In the genomic region with DNA sequence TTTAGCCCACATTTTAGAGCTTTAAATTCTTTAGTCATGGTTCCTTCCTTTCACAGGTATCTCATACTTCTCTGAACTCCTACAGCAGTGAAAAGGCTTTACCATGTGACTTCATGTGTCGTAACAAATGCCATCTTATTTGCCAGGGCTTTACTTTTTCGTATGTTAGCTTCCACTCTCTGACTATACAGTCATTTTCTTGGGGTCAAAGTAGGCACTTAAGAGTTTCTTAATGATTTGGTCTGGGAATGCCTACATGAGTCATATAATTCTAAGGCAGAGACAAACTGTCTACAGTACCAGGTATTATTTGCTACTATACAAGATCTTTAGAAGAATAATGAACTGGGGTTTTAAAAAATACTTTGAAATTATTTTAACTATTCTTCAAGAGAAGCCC, we compare ENCODE assay signal across 18 cellular contexts. TPM values are rescaled to one million over a fixed set of nuclear protein-coding genes. Genes with fewer than 3 reads are reported as not detected.
DNase-seq lines count a peak whose midpoint lies in the region; ATAC-seq and TF ChIP-seq lines count a peak whose summit lies in the region.
"Had no signal": no experiment of that assay in that cellular context is flagged by ENCODE, and none has a peak within 500 bp of the region (broad histone marks: within the 10 kb centered on the region; RNA-seq: fewer than 3 reads in every experiment).

No MANE protein-coding gene starts in this region.

- H3K4me1 Mint-ChIP-seq in CD4-positive, alpha-beta memory T cell: peaks cover 0 to 2% (median 0%) of the 10 kb centered on the region in 4 donors
- H3K4me1 Mint-ChIP-seq: activated naive CD4-positive, alpha-beta T cell treated with anti-CD3 and anti-CD28 coated beads, Interleukin-2, amount 10 ng/mL, durations not matched to agents 7 days and 5 days; CD4-positive, CD25-positive, alpha-beta regulatory T cell had no signal

- DNase-seq in ELR (ENCODE audit: low read depth) (peak; percentile 75), LHCN-M2 (ENCODE audit: low read depth) (peak; percentile 60), cerebellar cortex (ENCODE audit: low spot score) (peak; percentile 29), left ventricle myocardium inferior (no peak)
- no peak for DNase-seq in CD4-positive, alpha-beta memory T cell
- DNase-seq: activated CD8-positive, alpha-beta T cell treated with anti-CD3 and anti-CD28 coated beads, Interleukin-2, amount 10 ng/mL, durations not matched to agents 7 days and 5 days; activated naive CD4-positive, alpha-beta T cell treated with anti-CD3 and anti-CD28 coated beads, Interleukin-2, amount 10 ng/mL, durations not matched to agents 7 days and 5 days; CD4-positive, CD25-positive, alpha-beta regulatory T cell; GOT3; MM.1S; NCI-H2171 treated with DMSO at 0.1 percent for 48 hours; right lobe of liver; stimulated activated naive CD4-positive, alpha-beta T cell had no signal

- H3K4me1 ChIP-seq in muscle layer of duodenum (ENCODE audit: control insufficient read depth in 1 of 2, insufficient read depth in 2 of 2, low read length in 2 of 2) (peaks cover 0 to 17% of the 10 kb centered on the region in 2 donors), left ventricle myocardium inferior (no peaks in the 10 kb centered on the region)
- H3K4me1 ChIP-seq in CD4-positive, alpha-beta memory T cell (ENCODE audit: insufficient read depth, low read length): no peaks in the 10 kb centered on the region
- H3K4me1 ChIP-seq: right lobe of liver had no signal

- H3K27me3 Mint-ChIP-seq in CD4-positive, alpha-beta memory T cell: no peaks in the 10 kb centered on the region
- H3K27me3 Mint-ChIP-seq: activated naive CD4-positive, alpha-beta T cell treated with anti-CD3 and anti-CD28 coated beads, Interleukin-2, amount 10 ng/mL, durations not matched to agents 7 days and 5 days; natural killer cell treated with Interleukin-12 subunit alpha and Interleukin-12 subunit beta and Interleukin-15 and Interleukin-18, amount 100 ng/mL, for 72 hours had no signal

- H3K4me3 ChIP-seq in muscle layer of duodenum (ENCODE audit: low read depth in 1 of 2, low read length in 2 of 2) (no peak overlapping the region), left ventricle myocardium inferior (no peak overlapping the region)
- no peak overlapping the region for H3K4me3 ChIP-seq in CD4-positive, alpha-beta memory T cell (ENCODE audit: low read length in 2 of 2)
- H3K4me3 ChIP-seq: hepatocyte, right lobe of liver had no signal

- no peak overlapping the region for H3K27ac Mint-ChIP-seq in CD4-positive, alpha-beta memory T cell
- H3K27ac Mint-ChIP-seq: activated CD8-positive, alpha-beta T cell treated with anti-CD3 and anti-CD28 coated beads, Interleukin-2, amount 10 ng/mL, durations not matched to agents 7 days and 5 days; activated naive CD4-positive, alpha-beta T cell treated with anti-CD3 and anti-CD28 coated beads, Interleukin-2, amount 10 ng/mL, durations not matched to agents 7 days and 5 days; CD4-positive, CD25-positive, alpha-beta regulatory T cell; natural killer cell treated with Interleukin-12 subunit alpha and Interleukin-12 subunit beta and Interleukin-15 and Interleukin-18, amount 100 ng/mL, for 72 hours had no signal

- intact Hi-C loops in left ventricle myocardium inferior (cut with micrococcal nuclease): no loop called here
- intact Hi-C loops in CD4-positive, alpha-beta memory T cell (cut with micrococcal nuclease): no loop called here

- POLR2A ChIA-PET in CD4-positive, alpha-beta memory T cell (lab: Charles Lee; ENCODE audit: partially characterized antibody): no interaction called here

- no peak overlapping the region for H3K4me3 Mint-ChIP-seq in CD4-positive, alpha-beta memory T cell
- H3K4me3 Mint-ChIP-seq: activated CD8-positive, alpha-beta T cell treated with anti-CD3 and anti-CD28 coated beads, Interleukin-2, amount 10 ng/mL, durations not matched to agents 7 days and 5 days; activated naive CD4-positive, alpha-beta T cell treated with anti-CD3 and anti-CD28 coated beads, Interleukin-2, amount 10 ng/mL, durations not matched to agents 7 days and 5 days; natural killer cell treated with Interleukin-12 subunit alpha and Interleukin-12 subunit beta and Interleukin-15 and Interleukin-18, amount 100 ng/mL, for 72 hours had no signal

- CTCF ChIA-PET in CD4-positive, alpha-beta memory T cell (lab: Charles Lee; ENCODE audit: partially characterized antibody): no interaction called here

- H3K27ac ChIP-seq in muscle layer of duodenum (ENCODE audit: low read length): peak overlapping the region; percentile 14
- no peak overlapping the region for H3K27ac ChIP-seq in left ventricle myocardium inferior (replicated peaks)
- H3K27ac ChIP-seq in CD4-positive, alpha-beta memory T cell (ENCODE audit: low read depth, low read length): no peak overlapping the region
- H3K27ac ChIP-seq: right lobe of liver had no signal

- no peaks in the 10 kb centered on the region for H3K36me3 Mint-ChIP-seq in CD4-positive, alpha-beta memory T cell
- H3K36me3 Mint-ChIP-seq: CD4-positive, CD25-positive, alpha-beta regulatory T cell; natural killer cell treated with Interleukin-12 subunit alpha and Interleukin-12 subunit beta and Interleukin-15 and Interleukin-18, amount 100 ng/mL, for 72 hours had no signal

- H3K9me3 ChIP-seq in muscle layer of duodenum (ENCODE audit: control insufficient read depth in 1 of 2, low read length in 2 of 2) (no peaks in the 10 kb centered on the region), left ventricle myocardium inferior (replicated peaks) (no peaks in the 10 kb centered on the region)
- no peaks in the 10 kb centered on the region for H3K9me3 ChIP-seq in CD4-positive, alpha-beta memory T cell (ENCODE audit: control insufficient read depth in 1 of 2, low read length in 2 of 2)
- H3K9me3 ChIP-seq: right lobe of liver had no signal

- H3K9me3 Mint-ChIP-seq in CD4-positive, alpha-beta memory T cell: peaks cover 0 to 3% (median 0%) of the 10 kb centered on the region in 8 donors
- H3K9me3 Mint-ChIP-seq: activated naive CD4-positive, alpha-beta T cell treated with anti-CD3 and anti-CD28 coated beads, Interleukin-2, amount 10 ng/mL, durations not matched to agents 7 days and 5 days; natural killer cell treated with Interleukin-12 subunit alpha and Interleukin-12 subunit beta and Interleukin-15 and Interleukin-18, amount 100 ng/mL, for 72 hours had no signal

- peaks cover 0 to 11% of the 10 kb centered on the region in 2 donors for H3K36me3 ChIP-seq in muscle layer of duodenum (ENCODE audit: control insufficient read depth in 1 of 2, insufficient read depth in 2 of 2, low read length in 2 of 2)
- no peaks in the 10 kb centered on the region for H3K36me3 ChIP-seq in left ventricle myocardium inferior
- H3K36me3 ChIP-seq in CD4-positive, alpha-beta memory T cell (ENCODE audit: insufficient read depth, low read length): no peaks in the 10 kb centered on the region
- H3K36me3 ChIP-seq: right lobe of liver had no signal

- H3K27me3 ChIP-seq in muscle layer of duodenum (ENCODE audit: low read depth, low read length) (no peaks in the 10 kb centered on the region), left ventricle myocardium inferior (ENCODE audit: low read depth) (no peaks in the 10 kb centered on the region)
- H3K27me3 ChIP-seq in CD4-positive, alpha-beta memory T cell (ENCODE audit: insufficient read depth, low read length): no peaks in the 10 kb centered on the region
- H3K27me3 ChIP-seq: hepatocyte, right lobe of liver had no signal

- TF ChIP-seq CTCF in left ventricle myocardium inferior (IDR thresholded peaks at IDR 0.05; ENCODE audit: borderline replicate concordance): no peak

- ATAC-seq in HG03039 (IDR thresholded peaks at IDR 0.05; ENCODE audit: unreplicated experiment): no peak
- no peak for ATAC-seq in HG02852 (IDR thresholded peaks at IDR 0.05; ENCODE audit: unreplicated experiment)
- ATAC-seq: activated CD8-positive, alpha-beta T cell treated with anti-CD3 and anti-CD28 coated beads, Interleukin-2, amount 10 ng/mL, durations not matched to agents 7 days and 5 days; right lobe of liver had no signal

RNA-seq across cellular contexts. Expression of a gene that starts 15.0 kb away (rescaled TPM):
- 37.0 and 39.8 TPM in 2 replicates for total RNA-seq in LHCN-M2 (2014; rRNA removed)
- 10.4 TPM for polyA plus RNA-seq in LHCN-M2 (2012)
- 10.9 TPM for total RNA-seq in left ventricle myocardium inferior
- 1 to 10 TPM; 1.4 to 1.6 TPM for total RNA-seq in CD4-positive, alpha-beta memory T cell
- polyA plus RNA-seq in CD4-positive, alpha-beta memory T cell: 1 to 10 TPM; 1.3 TPM

RNA-seq across cellular contexts. Expression of a gene that starts 35.0 kb away (rescaled TPM):
- 16.3 and 19.6 TPM in 2 replicates for total RNA-seq in LHCN-M2 (2014; rRNA removed)
- polyA plus RNA-seq in LHCN-M2 (2012): 5.2 TPM
- total RNA-seq in left ventricle myocardium inferior: 11.2 TPM
- 1 to 10 TPM; 3.5 to 3.7 TPM for total RNA-seq in CD4-positive, alpha-beta memory T cell
- polyA plus RNA-seq in CD4-positive, alpha-beta memory T cell: 1 to 10 TPM; 2.6 to 3.6 TPM

Comparison
In these comparisons a context has a peak if more than half of its experiments do, and no peak if none do; other contexts are left out.
1. DNase-seq: peak in ELR (single experiment), LHCN-M2 (single experiment) and cerebellar cortex (single experiment); none in left ventricle myocardium inferior (single experiment) and CD4-positive, alpha-beta memory T cell (0 of 5).